In genomic region chr9:89363311-89363670, GRCh38 we compare ENCODE assay signal across 8 cellular contexts.
"Had no signal": no experiment of that assay in that cellular context is flagged by ENCODE, and none has a peak within 500 bp of the region (broad histone marks: within the 10 kb centered on the region; RNA-seq: fewer than 3 reads in every experiment).

No MANE protein-coding gene starts in this region.

- H3K27ac Mint-ChIP-seq: activated T-helper 1 cell treated with anti-CD3 and anti-CD28 coated beads, Interleukin-12 subunit alpha, Interleukin-12 subunit beta, Interleukin-2, Interleukin-4 antibody, amounts not matched to agents 30 ng/mL and 10 ng/mL and 1 ng/mL, durations not matched to agents 14 hours and 24 hours and 36 hours; neural progenitor cell; WTC11 had no signal

- H3K9me3 Mint-ChIP-seq: activated T-helper 1 cell treated with anti-CD3 and anti-CD28 coated beads, Interleukin-12 subunit alpha, Interleukin-12 subunit beta, Interleukin-2, Interleukin-4 antibody, amounts not matched to agents 30 ng/mL and 10 ng/mL and 1 ng/mL, durations not matched to agents 14 hours and 24 hours and 36 hours; neural progenitor cell; WTC11 had no signal

- DNase-seq: activated CD4-positive, alpha-beta T cell treated with anti-CD3 and anti-CD28 coated beads for 4 hours; erythroblast; stimulated activated naive CD4-positive, alpha-beta T cell treated with Interleukin-2 at 50 U/mL for 16 hours; substantia nigra; transverse colon had no signal

- H3K4me1 Mint-ChIP-seq: WTC11 had no signal

- H3K4me3 Mint-ChIP-seq: activated T-helper 1 cell treated with anti-CD3 and anti-CD28 coated beads, Interleukin-12 subunit alpha, Interleukin-12 subunit beta, Interleukin-2, Interleukin-4 antibody, amounts not matched to agents 30 ng/mL and 10 ng/mL and 1 ng/mL, durations not matched to agents 14 hours and 24 hours and 36 hours; neural progenitor cell; WTC11 had no signal
